In the genomic region with DNA sequence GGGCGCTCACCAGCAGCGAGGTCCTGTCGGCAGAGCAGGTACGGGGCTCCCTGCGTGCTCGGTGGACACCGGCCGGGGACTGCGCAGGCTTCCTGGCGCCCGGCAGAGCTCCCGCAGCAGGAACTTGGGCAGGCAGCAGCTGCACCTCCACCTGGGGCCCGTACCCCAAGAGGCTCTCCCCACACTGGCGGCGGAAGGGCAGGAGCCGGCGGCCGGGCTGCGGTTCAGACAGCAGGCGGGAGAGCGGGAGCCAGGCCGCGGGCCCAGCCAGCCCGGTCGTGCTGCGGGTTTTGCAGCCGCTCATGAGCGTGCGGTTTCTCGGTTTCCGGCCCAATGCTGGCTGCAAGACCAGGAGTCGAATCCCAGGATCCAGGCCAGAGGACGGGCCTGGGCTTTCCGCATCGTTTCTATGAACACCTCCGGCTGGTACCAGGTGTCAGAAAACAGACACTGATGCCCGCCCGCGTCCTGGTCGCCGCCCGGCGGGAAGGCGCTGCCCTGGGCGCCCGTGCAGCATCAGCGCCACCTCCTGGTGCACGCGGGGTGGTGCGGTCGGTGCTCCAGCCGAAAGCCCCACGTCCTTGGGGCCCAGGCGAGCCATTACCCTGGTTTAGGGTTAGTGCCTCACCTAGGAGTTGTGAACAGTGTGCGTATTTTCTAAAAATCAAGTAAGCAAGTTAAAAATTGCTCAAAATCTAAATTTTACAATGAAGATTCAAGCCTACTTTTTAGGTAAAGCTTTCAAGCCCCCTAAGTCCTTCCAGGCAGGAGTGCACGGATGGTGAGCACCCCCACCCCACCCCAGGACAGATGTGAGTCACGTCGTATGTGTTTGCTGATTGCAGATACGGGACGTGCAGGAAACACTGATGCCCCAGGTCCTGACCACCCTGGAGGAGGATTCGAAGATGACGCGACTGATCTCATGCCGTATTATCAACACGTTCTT, we compare ENCODE assay signal across 8 cellular contexts. TPM values are rescaled to one million over a fixed set of nuclear protein-coding genes. Genes with fewer than 3 reads are reported as not detected.
DNase-seq lines count a peak whose midpoint lies in the region; ATAC-seq, FAIRE-seq and TF ChIP-seq lines count a peak whose summit lies in the region.

No MANE protein-coding gene starts in this region.

- 0 out of 2 replicates have a peak overlapping the region, but pooled peaks have one; percentile 48 for H3K18ac ChIP-seq in H1 (ENCODE audit: extremely low read depth, low read length)

- H3K27ac ChIP-seq in Karpas-422 (ENCODE audit: low read length) (no peak overlapping the region), H1 (ENCODE audit: low read depth, low read length) (no peak overlapping the region), substantia nigra (ENCODE audit: low read depth, low read length, poor library complexity, severe bottlenecking) (no peak overlapping the region)

- no peak overlapping the region for H3K27ac Mint-ChIP-seq in activated CD8-positive, alpha-beta T cell treated with anti-CD3 and anti-CD28 coated beads, Interleukin-2, amount 10 ng/mL, durations not matched to agents 7 days and 5 days
- H3K27ac Mint-ChIP-seq in naive thymus-derived CD8-positive, alpha-beta T cell = no peak overlapping the region

- no peak overlapping the region for H3K4me2 ChIP-seq in Karpas-422 (ENCODE audit: low read depth, low read length, poor library complexity, severe bottlenecking)
- no peak overlapping the region for H3K4me2 ChIP-seq in H1 (ENCODE audit: insufficient read depth in 1 of 2, low read depth in 2 of 2, low read length in 2 of 2)

- no peak overlapping the region for H2BK20ac ChIP-seq in H1 (ENCODE audit: low read length)

- no peak for TF ChIP-seq POLR2A in H1 (IDR thresholded peaks at IDR 0.05; ENCODE audit: control extremely low read depth in 1 of 2, low read depth in 2 of 2, low read length in 2 of 2)

- H2BK15ac ChIP-seq in H1 (ENCODE audit: low read length) = no peak overlapping the region

- 0 out of 2 replicates have a peak overlapping the region, but pooled peaks have one; percentile 27 for H2BK12ac ChIP-seq in H1 (ENCODE audit: low read depth, low read length)

- peak; percentile 89 to 99 (median 97) for TF ChIP-seq CTCF in H1 (IDR thresholded peaks at IDR 0.05; ENCODE audit: control extremely low read depth in 1 of 3, insufficient read depth in 1 of 3, low read depth in 1 of 3, low read length in 3 of 3)

- H3K27me3 ChIP-seq in Karpas-422 (ENCODE audit: low read length) (no peaks in the 10 kb centered on the region), H1 (replicated peaks in 1 of 4; ENCODE audit: control insufficient read depth in 3 of 4, extremely low read depth in 1 of 4, insufficient read depth in 3 of 4, low read length in 3 of 4) (no peaks in the 10 kb centered on the region)

- H2AFZ ChIP-seq in Karpas-422 (ENCODE audit: low read length) (no peak overlapping the region), H1 (ENCODE audit: low read length) (no peak overlapping the region)

- H3K36me3 Mint-ChIP-seq in activated CD8-positive, alpha-beta T cell treated with anti-CD3 and anti-CD28 coated beads, Interleukin-2, amount 10 ng/mL, durations not matched to agents 7 days and 5 days (ENCODE audit: low read depth) = peaks cover 5% of the 10 kb centered on the region
- peaks cover 0 to 30% (median 0%) of the 10 kb centered on the region in 3 donors for H3K36me3 Mint-ChIP-seq in naive thymus-derived CD8-positive, alpha-beta T cell

- no peaks in the 10 kb centered on the region; the same call in 1 of the 2 replicates for H3K79me1 ChIP-seq in H1 (ENCODE audit: low read depth, low read length)

- H3K14ac ChIP-seq in H1 (ENCODE audit: insufficient read length) = no peak overlapping the region

- H3K36me3 ChIP-seq in Karpas-422 (ENCODE audit: insufficient read depth, low read length) (peaks cover 10% of the 10 kb centered on the region; the same call in 1 of the 2 replicates), H1 (ENCODE audit: control insufficient read depth in 2 of 4, insufficient read depth in 4 of 4, low read length in 3 of 4) (peaks cover 9 to 26% (median 17%) of the 10 kb centered on the region in 4 experiments)

- WGBS in H1 (ENCODE audit: extremely low coverage in 1 of 2, insufficient coverage in 1 of 2, insufficient read length in 1 of 2, insufficient replicate concordance in 2 of 2, low coverage in 1 of 2, low lambda C conversion rate in 2 of 2, missing lambda C conversion rate in 1 of 2), 2 experiments = 64% methylated on average over 60 of the region's 65 CpGs; no CpG with 5 or more reads in 1 of the 2 experiments

- H4K20me1 ChIP-seq in Karpas-422 (ENCODE audit: insufficient read depth, low read depth, low read length) (no peaks in the 10 kb centered on the region), H1 (replicated peaks in 1 of 2; ENCODE audit: control insufficient read depth in 1 of 2, insufficient read depth in 2 of 2, low read length in 2 of 2) (peaks cover 4 to 5% of the 10 kb centered on the region in 2 experiments)

- H4K91ac ChIP-seq in H1 (replicated peaks; ENCODE audit: insufficient read length, low read length) = no peak overlapping the region

- CTCF ChIA-PET in activated CD8-positive, alpha-beta T cell treated with anti-CD3 and anti-CD28 coated beads, Interleukin-2, amount 10 ng/mL, durations not matched to agents 7 days and 5 days (lab: Charles Lee) = interaction anchor here (1.0 to 1.3 kb wide), 5 partner anchors 11 to 452 kb away, joined by 3 to 5 read pairs (median 3); no protein-coding TSS in a partner anchor
- CTCF ChIA-PET in H1 (lab: Charles Lee; ENCODE audit: partially characterized antibody) = interaction anchor here (0.6 to 6.3 kb wide), 21 partner anchors 9 to 461 kb away, joined by 3 to 35 read pairs (median 4); no protein-coding TSS in a partner anchor

- H3K23ac ChIP-seq in H1 (ENCODE audit: insufficient read length) = no peak overlapping the region

- H3K9ac ChIP-seq in Karpas-422 (ENCODE audit: low read length) = no peak overlapping the region
- H3K9ac ChIP-seq in H1 (replicated peaks in 1 of 4; ENCODE audit: extremely low read depth in 1 of 4, low read depth in 3 of 4, low read length in 3 of 4) = no peak overlapping the region

- peak; percentile 73 for ATAC-seq in activated CD8-positive, alpha-beta T cell treated with anti-CD3 and anti-CD28 coated beads, Interleukin-2, amount 10 ng/mL, durations not matched to agents 7 days and 5 days
- ATAC-seq in naive thymus-derived CD8-positive, alpha-beta T cell = peak; percentile 73 to 91
- no peak for ATAC-seq in GM18870 (IDR thresholded peaks at IDR 0.05; ENCODE audit: unreplicated experiment)

- POLR2A ChIA-PET in activated CD8-positive, alpha-beta T cell treated with anti-CD3 and anti-CD28 coated beads, Interleukin-2, amount 10 ng/mL, durations not matched to agents 7 days and 5 days (lab: Charles Lee) = no interaction called here
- POLR2A ChIA-PET in H1 (lab: Charles Lee; ENCODE audit: partially characterized antibody) = interaction anchor here (0.8 to 1.5 kb wide), 2 partner anchors 102 to 202 kb away, joined by 3 read pairs; partner anchors contain the start of gene GET4
- POLR2A ChIA-PET in naive thymus-derived CD8-positive, alpha-beta T cell (lab: Charles Lee) = no interaction called here

- H3K9me3 Mint-ChIP-seq in activated CD8-positive, alpha-beta T cell treated with anti-CD3 and anti-CD28 coated beads, Interleukin-2, amount 10 ng/mL, durations not matched to agents 7 days and 5 days (ENCODE audit: insufficient read depth) = no peaks in the 10 kb centered on the region
- H3K9me3 Mint-ChIP-seq in naive thymus-derived CD8-positive, alpha-beta T cell = no peaks in the 10 kb centered on the region

- no peak overlapping the region for H3K4ac ChIP-seq in H1 (replicated peaks; ENCODE audit: insufficient read length, low read depth, low read length)

- H3K23me2 ChIP-seq in H1 (ENCODE audit: low read depth, low read length) = no peaks in the 10 kb centered on the region

- no peak overlapping the region for H2BK120ac ChIP-seq in H1 (replicated peaks; ENCODE audit: low read depth, low read length)

- peak overlapping the region; percentile 84 for H4K8ac ChIP-seq in H1 (ENCODE audit: extremely low read depth, insufficient read depth, low read length)

- peak overlapping the region; percentile 66; the same call in 1 of the 2 replicates for H2BK5ac ChIP-seq in H1 (ENCODE audit: low read depth, low read length)

- no peak for TF ChIP-seq EP300 in H1 (IDR thresholded peaks at IDR 0.05; ENCODE audit: borderline replicate concordance in 1 of 2, low read depth in 2 of 2, low read length in 2 of 2)

- H3K4me1 Mint-ChIP-seq in activated CD8-positive, alpha-beta T cell treated with anti-CD3 and anti-CD28 coated beads, Interleukin-2, amount 10 ng/mL, durations not matched to agents 7 days and 5 days (ENCODE audit: low read depth) = no peaks in the 10 kb centered on the region
- no peaks in the 10 kb centered on the region for H3K4me1 Mint-ChIP-seq in naive thymus-derived CD8-positive, alpha-beta T cell

- no peak overlapping the region for H4K5ac ChIP-seq in H1 (ENCODE audit: insufficient read length, low read depth, low read length)

- no peak overlapping the region for H3K56ac ChIP-seq in H1 (replicated peaks; ENCODE audit: insufficient read length, low read depth, low read length)

- DNase-seq in DMS53 (lab: John Stamatoyannopoulos, UW) = peak; percentile 69
- DNase-seq in Karpas-422 = peak; percentile 66
- peak; percentile 63 for DNase-seq in activated CD8-positive, alpha-beta T cell treated with anti-CD3 and anti-CD28 coated beads, Interleukin-2, amount 10 ng/mL, durations not matched to agents 7 days and 5 days
- peak; percentile 27 to 96 for DNase-seq in H1 (ENCODE audit: low read depth in 1 of 2, low spot score in 2 of 2)
- DNase-seq in naive thymus-derived CD8-positive, alpha-beta T cell = peak; percentile 36 to 73 (median 63)
- DNase-seq in substantia nigra (lab: John Stamatoyannopoulos, UW) = peak in 29 of 49 donors; percentile 5 to 84 (median 35)
- DNase-seq in DMS153 treated with DMSO at 0.1 percent for 48 hours (lab: John Stamatoyannopoulos, UW; ENCODE audit: unreplicated experiment) = no peak

- no peaks in the 10 kb centered on the region for H3K4me1 ChIP-seq in Karpas-422 (ENCODE audit: low read length)
- H3K4me1 ChIP-seq in H1 (replicated peaks in 1 of 4; ENCODE audit: control insufficient read depth in 3 of 4, insufficient read depth in 4 of 4, low read length in 3 of 4) = peaks cover 0 to 5% (median under 1%) of the 10 kb centered on the region in 4 experiments; a peak in 2 of 7 replicates

- TF ChIP-seq RAD21 in H1 (IDR thresholded peaks at IDR 0.05 in 1 of 2, conservative IDR thresholded peaks at IDR 0.05 in 1 of 2; ENCODE audit: low read depth in 2 of 2, low read length in 2 of 2) = peak; percentile 92 to 95

- no peaks in the 10 kb centered on the region for H3K9me3 ChIP-seq in Karpas-422 (ENCODE audit: low read length)
- no peaks in the 10 kb centered on the region for H3K9me3 ChIP-seq in H1 (ENCODE audit: insufficient read depth in 2 of 2, low read depth in 1 of 2, low read length in 1 of 2)

- no peak for FAIRE-seq in H1 (lab: Jason Lieb, UNC)

- H3K4me3 ChIP-seq in Karpas-422 (ENCODE audit: low read length) (no peak overlapping the region), H1 (ENCODE audit: extremely low read depth in 1 of 4, insufficient read depth in 2 of 4, low read depth in 3 of 4, low read length in 4 of 4) (no peak overlapping the region)

- no peaks in the 10 kb centered on the region for H3K27me3 Mint-ChIP-seq in activated CD8-positive, alpha-beta T cell treated with anti-CD3 and anti-CD28 coated beads, Interleukin-2, amount 10 ng/mL, durations not matched to agents 7 days and 5 days (ENCODE audit: low read depth)
- H3K27me3 Mint-ChIP-seq in naive thymus-derived CD8-positive, alpha-beta T cell = no peaks in the 10 kb centered on the region

- no peaks in the 10 kb centered on the region for H3K79me2 ChIP-seq in Karpas-422 (ENCODE audit: low read length)
- no peaks in the 10 kb centered on the region for H3K79me2 ChIP-seq in H1 (ENCODE audit: control insufficient read depth in 1 of 2, insufficient read depth in 2 of 2, low read length in 2 of 2)

- no peaks in the 10 kb centered on the region for H3K9me2 ChIP-seq in Karpas-422 (replicated peaks; ENCODE audit: insufficient read depth, low read length)

- no peak overlapping the region for H2AK5ac ChIP-seq in H1 (ENCODE audit: low read depth, low read length)

- no peak overlapping the region for H3K4me3 Mint-ChIP-seq in activated CD8-positive, alpha-beta T cell treated with anti-CD3 and anti-CD28 coated beads, Interleukin-2, amount 10 ng/mL, durations not matched to agents 7 days and 5 days
- peak overlapping the region in 1 of 10 donors; percentile 19 for H3K4me3 Mint-ChIP-seq in naive thymus-derived CD8-positive, alpha-beta T cell

RNA-seq across cellular contexts. Expression of gene PRKAR1B, which starts 47.4 kb away (rescaled TPM):
- 9.6 and 20.0 TPM in 2 replicates for total RNA-seq in Karpas-422 (2014; rRNA removed; shearing (Covaris generic); ENCODE audit: low replicate concordance)
- 10 to 100 TPM; 56.5 to 58.2 TPM for total RNA-seq in activated CD8-positive, alpha-beta T cell treated with anti-CD3 and anti-CD28 coated beads, Interleukin-2, amount 10 ng/mL, durations not matched to agents 7 days and 5 days
- total RNA-seq in H1 (2021; fragmentation: NEBNext Ultra II Directional; extraction: Animal tissue kit (Norgen Biotek cat#: 25700)) = 55.7 and 58.0 TPM in 2 replicates
- polyA plus RNA-seq in H1 (2011; rRNA removed) = 12.3 and 23.2 TPM in 2 replicates
- polyA plus RNA-seq in H1 (2011; cell fraction: cytosol; rRNA removed) = 25.3 TPM
- polyA plus RNA-seq in H1 (2011; cell fraction: nucleus; rRNA removed) = 30.8 TPM
- polyA plus RNA-seq in H1 (2012, experiment 1 of 2) = 43.9 to 55.5 TPM (median 53.2 TPM) in 4 replicates
- 35.0 TPM for polyA plus RNA-seq in H1 (2012, experiment 2 of 2)
- 18.5 TPM for polyA plus RNA-seq in H1 (2013, experiment 1 of 2)
- polyA plus RNA-seq in H1 (2013, experiment 2 of 2) = 19.0 TPM
- polyA minus RNA-seq in H1 (2011; rRNA and poly(A)+ RNA removed) = 43.0 and 43.2 TPM in 2 replicates
- polyA minus RNA-seq in H1 (2011; cell fraction: cytosol; rRNA and poly(A)+ RNA removed) = 28.6 TPM
- polyA minus RNA-seq in H1 (2011; cell fraction: nucleus; rRNA and poly(A)+ RNA removed) = 22.1 TPM
- total RNA-seq in naive thymus-derived CD8-positive, alpha-beta T cell = 10 to 100 TPM; 46.2 to 47.3 TPM
- polyA plus RNA-seq in naive thymus-derived CD8-positive, alpha-beta T cell = 10 to 100 TPM; 14.6 to 35.4 (median 27.6) TPM

RNA-seq across cellular contexts. Expression of gene DNAAF5, which starts 47.9 kb away (rescaled TPM):
- total RNA-seq in Karpas-422 (2014; rRNA removed; shearing (Covaris generic); ENCODE audit: low replicate concordance) = 21.0 and 22.6 TPM in 2 replicates
- total RNA-seq in activated CD8-positive, alpha-beta T cell treated with anti-CD3 and anti-CD28 coated beads, Interleukin-2, amount 10 ng/mL, durations not matched to agents 7 days and 5 days = 10 to 100 TPM; 25.5 to 27.0 TPM
- 55.1 and 56.5 TPM in 2 replicates for total RNA-seq in H1 (2021; fragmentation: NEBNext Ultra II Directional; extraction: Animal tissue kit (Norgen Biotek cat#: 25700))
- 95.9 and 164 TPM in 2 replicates for polyA plus RNA-seq in H1 (2011; rRNA removed)
- 46.8 TPM for polyA plus RNA-seq in H1 (2011; cell fraction: cytosol; rRNA removed)
- 73.5 TPM for polyA plus RNA-seq in H1 (2011; cell fraction: nucleus; rRNA removed)
- polyA plus RNA-seq in H1 (2012, experiment 1 of 2) = 34.1 to 57.9 TPM (median 53.4 TPM) in 4 replicates
- 45.5 TPM for polyA plus RNA-seq in H1 (2012, experiment 2 of 2)
- 33.9 TPM for polyA plus RNA-seq in H1 (2013, experiment 1 of 2)
- polyA plus RNA-seq in H1 (2013, experiment 2 of 2) = 34.7 TPM
- 50.1 and 75.3 TPM in 2 replicates for polyA minus RNA-seq in H1 (2011; rRNA and poly(A)+ RNA removed)
- 44.4 TPM for polyA minus RNA-seq in H1 (2011; cell fraction: cytosol; rRNA and poly(A)+ RNA removed)
- 43.4 TPM for polyA minus RNA-seq in H1 (2011; cell fraction: nucleus; rRNA and poly(A)+ RNA removed)
- 10 to 100 TPM; 12.3 to 16.3 TPM for total RNA-seq in naive thymus-derived CD8-positive, alpha-beta T cell
- polyA plus RNA-seq in naive thymus-derived CD8-positive, alpha-beta T cell = 1 to 10 TPM; 2.8 to 4.6 (median 4.6) TPM

RNA-seq across cellular contexts. Expression of gene SUN1, which starts 57.8 kb away (rescaled TPM):
- total RNA-seq in Karpas-422 (2014; rRNA removed; shearing (Covaris generic); ENCODE audit: low replicate concordance) = 39.6 and 62.1 TPM in 2 replicates
- 10 to 100 TPM; 38.4 to 39.7 TPM for total RNA-seq in activated CD8-positive, alpha-beta T cell treated with anti-CD3 and anti-CD28 coated beads, Interleukin-2, amount 10 ng/mL, durations not matched to agents 7 days and 5 days
- total RNA-seq in H1 (2021; fragmentation: NEBNext Ultra II Directional; extraction: Animal tissue kit (Norgen Biotek cat#: 25700)) = 105 and 108 TPM in 2 replicates
- 158 and 324 TPM in 2 replicates for polyA plus RNA-seq in H1 (2011; rRNA removed)
- 235 TPM for polyA plus RNA-seq in H1 (2011; cell fraction: cytosol; rRNA removed)
- polyA plus RNA-seq in H1 (2011; cell fraction: nucleus; rRNA removed) = 512 TPM
- polyA plus RNA-seq in H1 (2012, experiment 1 of 2) = 69.8 to 110 TPM (median 95.7 TPM) in 4 replicates
- polyA plus RNA-seq in H1 (2012, experiment 2 of 2) = 31.4 TPM
- polyA plus RNA-seq in H1 (2013, experiment 1 of 2) = 110 TPM
- 106 TPM for polyA plus RNA-seq in H1 (2013, experiment 2 of 2)
- 149 and 180 TPM in 2 replicates for polyA minus RNA-seq in H1 (2011; rRNA and poly(A)+ RNA removed)
- polyA minus RNA-seq in H1 (2011; cell fraction: cytosol; rRNA and poly(A)+ RNA removed) = 83.6 TPM
- polyA minus RNA-seq in H1 (2011; cell fraction: nucleus; rRNA and poly(A)+ RNA removed) = 211 TPM
- total RNA-seq in naive thymus-derived CD8-positive, alpha-beta T cell = 100 to 1,000 TPM; 194 to 198 TPM
- polyA plus RNA-seq in naive thymus-derived CD8-positive, alpha-beta T cell = 10 to 100 TPM; 26.1 to 37.5 (median 27.9) TPM
